Comparison of ENCODE assay signal across 8 cellular contexts in genomic region chr9:98974994-98975712, GRCh38. TPM values are rescaled to one million over a fixed set of nuclear protein-coding genes. Genes with fewer than 3 reads are reported as not detected.
A peak's percentile ranks its signal among the peaks of the same experiment; 100 is the strongest.
DNase-seq lines count a peak whose midpoint lies in the region; ATAC-seq and TF ChIP-seq lines count a peak whose summit lies in the region.

No MANE protein-coding gene starts in this region.

- no peaks in the 10 kb centered on the region for H3K9me3 Mint-ChIP-seq in activated naive CD8-positive, alpha-beta T cell (ENCODE audit: low read depth)

- no peaks in the 10 kb centered on the region for H3K27me3 ChIP-seq in MG63
- no peaks in the 10 kb centered on the region for H3K27me3 ChIP-seq in left ventricle myocardium inferior (ENCODE audit: low read depth)
- H3K27me3 ChIP-seq in upper lobe of right lung, result no peaks in the 10 kb centered on the region

- H3K4me1 ChIP-seq in ES-I3 (ENCODE audit: insufficient read depth, low read length) (peaks cover 36% of the 10 kb centered on the region), left ventricle myocardium inferior (peaks cover 97% of the 10 kb centered on the region), upper lobe of right lung (peaks cover 4% of the 10 kb centered on the region)

- H3K27ac Mint-ChIP-seq in activated naive CD8-positive, alpha-beta T cell, result no peak overlapping the region

- no peaks in the 10 kb centered on the region for H3K27me3 Mint-ChIP-seq in activated naive CD8-positive, alpha-beta T cell

- H3K36me3 Mint-ChIP-seq in activated naive CD8-positive, alpha-beta T cell, result no peaks in the 10 kb centered on the region

- H3K27ac ChIP-seq in left ventricle myocardium inferior (replicated peaks) (peak overlapping the region; percentile 86), upper lobe of right lung (no peak overlapping the region)

- peak overlapping the region; percentile 57 for H3K4me3 Mint-ChIP-seq in activated naive CD8-positive, alpha-beta T cell

- H3K9ac ChIP-seq in ES-I3 (ENCODE audit: low read depth, low read length), result peak overlapping the region; percentile 12; the same call in 1 of the 2 replicates

- H3K36me3 ChIP-seq in ES-I3 (ENCODE audit: insufficient read depth, low read length) (no peaks in the 10 kb centered on the region; the same call in 1 of the 2 replicates), MG63 (no peaks in the 10 kb centered on the region), left ventricle myocardium inferior (no peaks in the 10 kb centered on the region), upper lobe of right lung (no peaks in the 10 kb centered on the region)

- TF ChIP-seq CTCF in left ventricle myocardium inferior (IDR thresholded peaks at IDR 0.05; ENCODE audit: borderline replicate concordance), result peak; percentile 100
- TF ChIP-seq CTCF in upper lobe of right lung (IDR thresholded peaks at IDR 0.05), result peak; percentile 99

- DNase-seq in H4 (ENCODE audit: low spot score) (peak; percentile 67), MG63 (peak; percentile 76), SKM-1 treated with dmso at 0.1 percent for 144 hours (lab: John Stamatoyannopoulos, UW; ENCODE audit: unreplicated experiment) (peak; percentile 7), left ventricle myocardium inferior (peak; percentile 87), posterior vena cava (ENCODE audit: low spot score) (peak; percentile 95), upper lobe of right lung (peak; percentile 93)

- intact Hi-C loops in left ventricle myocardium inferior (cut with micrococcal nuclease), result loop anchor here (10.0 kb wide), 1 partner anchor 110 kb away; no protein-coding TSS in a partner anchor
- intact Hi-C loops in posterior vena cava (cut with DNase I), result loop anchor here in 1 of 2 donors (5.0 kb wide), 1 partner anchor 113 kb away; no protein-coding TSS in a partner anchor
- intact Hi-C loops in upper lobe of right lung (cut with DNase I), result no loop called here

- H3K4me3 ChIP-seq in MG63 (no peak overlapping the region), left ventricle myocardium inferior (peak overlapping the region; percentile 58), upper lobe of right lung (peak overlapping the region; percentile 17)

- H3K9me3 ChIP-seq in ES-I3 (ENCODE audit: control insufficient read depth, insufficient read depth, low read length) (no peaks in the 10 kb centered on the region), MG63 (no peaks in the 10 kb centered on the region), left ventricle myocardium inferior (replicated peaks) (no peaks in the 10 kb centered on the region), upper lobe of right lung (no peaks in the 10 kb centered on the region)

- peaks cover 6% of the 10 kb centered on the region for H3K4me1 Mint-ChIP-seq in activated naive CD8-positive, alpha-beta T cell (ENCODE audit: low read depth)

- ATAC-seq in upper lobe of right lung, result peak; percentile 95

RNA-seq across cellular contexts. Expression of gene COL15A1, which starts 31.4 kb away (rescaled TPM):
- total RNA-seq in H4 (2014; rRNA removed; shearing (Covaris generic)), result 1.6 and 1.8 TPM in 2 replicates
- total RNA-seq in MG63 (2014; rRNA removed; shearing (Covaris generic); ENCODE audit: low replicate concordance), result 0.62 and 1.2 TPM in 2 replicates
- total RNA-seq in left ventricle myocardium inferior (45.4 TPM), posterior vena cava (100 to 1,000 TPM; 126 to 129 TPM), upper lobe of right lung (8.0 TPM)

Comparison
In these comparisons a context has a peak if more than half of its experiments do, and no peak if none do; other contexts are left out.
1. DNase-seq: peak in every context shown above with its lines; median percentile 95 in posterior vena cava; 93 in upper lobe of right lung; 87 in left ventricle myocardium inferior; 76 in MG63; 67 in H4; 7 in SKM-1 treated with dmso at 0.1 percent for 144 hours.